25 cellular contexts compared by ENCODE assay signal in genomic region chr3:98623572-98624280, GRCh38.
"Had no signal": no experiment of that assay in that cellular context is flagged by ENCODE, and none has a peak within 500 bp of the region (broad histone marks: within the 10 kb centered on the region; RNA-seq: fewer than 3 reads in every experiment).

No MANE protein-coding gene starts in this region.

- H3K9ac ChIP-seq: neural progenitor cell, parathyroid adenoma had no signal

- H3K4me2 ChIP-seq: neural progenitor cell, smooth muscle cell had no signal

- ATAC-seq: left cardiac atrium; left lung; naive thymus-derived CD4-positive, alpha-beta T cell; sciatic nerve; stimulated activated naive CD8-positive, alpha-beta T cell treated with anti-CD3 and anti-CD28 coated beads, Interleukin-15, amount 100 ng/mL, for 72 hours; upper lobe of right lung had no signal

- H3K79me2 ChIP-seq: parathyroid adenoma had no signal

- DNase-seq: dorsolateral prefrontal cortex; effector CD4-positive, alpha-beta T cell; hypothalamus; left cardiac atrium; left lung; mesenchymal stem cell; midbrain; naive thymus-derived CD4-positive, alpha-beta T cell; stimulated activated CD4-positive, alpha-beta T cell treated with anti-CD3 and anti-CD28 coated beads, Interleukin-12 subunit alpha, Interleukin-12 subunit beta, amount 100 ng/mL, for 4 hours; stimulated activated CD4-positive, alpha-beta T cell treated with anti-CD3 and anti-CD28 coated beads, Interleukin-1b, Interleukin-23, amount 100 ng/mL, for 48 hours; stimulated activated CD4-positive, alpha-beta T cell treated with anti-CD3 and anti-CD28 coated beads, Interleukin-4, amount 100 ng/mL, for 1 hour; stimulated activated CD8-positive, alpha-beta memory T cell treated with anti-CD3 and anti-CD28 coated beads, Interleukin-4, amount 100 ng/mL, for 48 hours; stimulated activated naive CD4-positive, alpha-beta T cell; stimulated activated naive CD8-positive, alpha-beta T cell treated with anti-CD3 and anti-CD28 coated beads, Interleukin-15, amount 100 ng/mL, for 72 hours; transverse colon; upper lobe of right lung; uterus had no signal

- H3K27me3 ChIP-seq: dorsolateral prefrontal cortex, left lung, neural progenitor cell, right atrium auricular region, suprapubic skin, transverse colon, upper lobe of right lung, uterus had no signal

- H3K36me3 ChIP-seq: left lung, neural progenitor cell, prostate gland, right atrium auricular region, suprapubic skin, transverse colon, upper lobe of right lung, uterus had no signal

- H3K4me3 ChIP-seq: dorsolateral prefrontal cortex, left lung, neural progenitor cell, prostate gland, right atrium auricular region, smooth muscle cell, suprapubic skin, transverse colon, upper lobe of right lung, uterus had no signal

- H3K9me3 Mint-ChIP-seq: nephron; neural progenitor cell; stimulated activated naive CD8-positive, alpha-beta T cell treated with anti-CD3 and anti-CD28 coated beads, Interleukin-15, amount 100 ng/mL, for 72 hours had no signal

- H3K27ac Mint-ChIP-seq: naive thymus-derived CD4-positive, alpha-beta T cell; nephron; neural progenitor cell; stimulated activated naive CD8-positive, alpha-beta T cell treated with anti-CD3 and anti-CD28 coated beads, Interleukin-15, amount 100 ng/mL, for 72 hours had no signal

- H3K4me3 Mint-ChIP-seq: naive thymus-derived CD4-positive, alpha-beta T cell; nephron; neural progenitor cell; stimulated activated naive CD8-positive, alpha-beta T cell treated with anti-CD3 and anti-CD28 coated beads, Interleukin-15, amount 100 ng/mL, for 72 hours had no signal

- H2AFZ ChIP-seq: neural progenitor cell, parathyroid adenoma had no signal

- H3K4me1 ChIP-seq: left lung, neural progenitor cell, parathyroid adenoma, prostate gland, right atrium auricular region, suprapubic skin, transverse colon, upper lobe of right lung, uterus had no signal

- H3K4me1 Mint-ChIP-seq: naive thymus-derived CD4-positive, alpha-beta T cell; nephron; stimulated activated naive CD8-positive, alpha-beta T cell treated with anti-CD3 and anti-CD28 coated beads, Interleukin-15, amount 100 ng/mL, for 72 hours had no signal

- H3K36me3 Mint-ChIP-seq: naive thymus-derived CD4-positive, alpha-beta T cell; neural progenitor cell had no signal

- H3K9me3 ChIP-seq: left lung, prostate gland, right atrium auricular region, suprapubic skin, transverse colon, upper lobe of right lung, uterus had no signal

- H3K27ac ChIP-seq: dorsolateral prefrontal cortex, left lung, neural progenitor cell, parathyroid adenoma, prostate gland, right atrium auricular region, suprapubic skin, transverse colon, upper lobe of right lung, uterus had no signal

- H3K27me3 Mint-ChIP-seq: stimulated activated naive CD8-positive, alpha-beta T cell treated with anti-CD3 and anti-CD28 coated beads, Interleukin-15, amount 100 ng/mL, for 72 hours had no signal
